Comparison of ENCODE assay signal across 14 cellular contexts in the genomic region with DNA sequence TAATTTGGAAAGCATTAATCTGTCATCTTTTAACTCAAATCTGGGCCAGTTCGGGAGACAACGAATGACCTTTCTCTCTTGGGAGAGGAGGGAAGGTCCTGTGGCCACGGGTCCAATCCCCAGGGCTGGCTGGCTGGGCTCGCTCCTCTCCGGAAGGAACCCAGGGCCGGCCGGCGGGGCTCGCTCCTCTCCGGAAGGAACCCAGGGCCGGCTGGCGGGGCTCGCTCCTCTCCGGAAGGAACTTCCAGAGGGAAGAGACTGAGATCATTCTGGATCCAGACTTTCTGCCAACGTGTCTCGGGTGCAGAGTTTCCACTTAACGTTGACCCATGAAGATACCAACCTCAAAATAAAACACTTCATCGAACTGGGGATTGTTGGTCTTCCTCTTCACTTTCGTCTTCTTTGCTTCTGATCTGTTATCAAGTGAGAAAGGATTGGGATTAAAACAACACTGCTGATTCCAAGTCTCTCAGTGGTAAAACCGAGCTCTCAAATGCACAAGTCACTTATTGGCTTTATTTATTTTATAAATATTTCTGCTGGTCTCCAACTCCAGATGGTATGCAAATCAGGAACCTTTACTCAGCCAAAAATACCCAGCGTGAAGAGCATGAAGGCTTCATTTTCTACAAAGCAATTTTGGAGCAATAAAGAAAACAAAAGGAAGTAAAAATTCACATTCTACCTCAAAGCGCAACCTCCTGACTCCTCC. TPM values are rescaled to one million over a fixed set of nuclear protein-coding genes. Genes with fewer than 3 reads are reported as not detected.
A peak's percentile ranks its signal among the peaks of the same experiment; 100 is the strongest.
DNase-seq lines count a peak whose midpoint lies in the region; ATAC-seq, FAIRE-seq and TF ChIP-seq lines count a peak whose summit lies in the region.
"Had no signal": no experiment of that assay in that cellular context is flagged by ENCODE, and none has a peak within 500 bp of the region (broad histone marks: within the 10 kb centered on the region; RNA-seq: fewer than 3 reads in every experiment).

No MANE protein-coding gene starts in this region.

- WGBS in heart left ventricle, 4 donors, result 45 to 53% (median 51%) methylated on average over 16 to 22 of the region's 22 CpGs
- 59 to 90% (median 82%) methylated on average over 22 of the region's 22 CpGs for WGBS in small intestine, 3 donors

- H3K9me3 ChIP-seq in ascending aorta, result no peaks in the 10 kb centered on the region
- H3K9me3 ChIP-seq in heart left ventricle, result no peaks in the 10 kb centered on the region
- H3K9me3 ChIP-seq in small intestine (ENCODE audit: control insufficient read depth, low read depth), result no peaks in the 10 kb centered on the region

- H3K36me3 ChIP-seq in GM23338 (ENCODE audit: insufficient read depth) (no peaks in the 10 kb centered on the region), ascending aorta (peaks cover 11 to 19% of the 10 kb centered on the region in 2 donors), heart left ventricle (peaks cover 0 to 54% (median 0%) of the 10 kb centered on the region in 9 donors), small intestine (ENCODE audit: control insufficient read depth in 2 of 2, insufficient read depth in 2 of 2, low read length in 2 of 2) (no peaks in the 10 kb centered on the region)

- H3K27ac Mint-ChIP-seq in GM23338, result 0 out of 2 replicates have a peak overlapping the region, but pooled peaks have one; percentile 24
- H3K27ac Mint-ChIP-seq: T-helper 2 cell treated with Interferon-gamma antibody and Interleukin-4, amounts not matched to agents 5 μg/mL and 100 μg/mL, for 36 hours had no signal

- H2AFZ ChIP-seq in GM23338, result no peak overlapping the region

- no peaks in the 10 kb centered on the region for H3F3A ChIP-seq in GM23338 (replicated peaks; ENCODE audit: low read depth)

- H3K4me1 Mint-ChIP-seq in GM23338, result peaks cover 11% of the 10 kb centered on the region

- peaks cover 5% of the 10 kb centered on the region for H3K27me3 Mint-ChIP-seq in GM23338 (ENCODE audit: insufficient read depth, low read depth, poor library complexity)

- in situ Hi-C loops in ACHN (cut with HindIII; ENCODE audit: low pct_ligation_motif_present, low pct_unique_long_range_greater_than_20kb, low sequenced_read_pairs), result no loop called here

- no peak for TF ChIP-seq CTCF in GM23338 (conservative IDR thresholded peaks at IDR 0.05; ENCODE audit: low read depth in 2 of 2)
- TF ChIP-seq CTCF in ascending aorta (IDR thresholded peaks at IDR 0.05), result no peak
- no peak for TF ChIP-seq CTCF in heart left ventricle (IDR thresholded peaks at IDR 0.05)

- intact Hi-C loops in ascending aorta (cut with DNase I), result no loop called here
- intact Hi-C loops in heart left ventricle (cut with DNase I), result no loop called here

- H3K4me2 ChIP-seq in GM23338, result no peak overlapping the region

- no peak for TF ChIP-seq POLR2A in heart left ventricle (IDR thresholded peaks at IDR 0.05)

- ATAC-seq in GM23338 (no peak; the same call in 2 of the 3 replicates), heart left ventricle (peak; percentile 25 to 66 (median 48)), HG02763 (IDR thresholded peaks at IDR 0.05; ENCODE audit: unreplicated experiment) (no peak)
- ATAC-seq: activated T-cell treated with anti-CD3 and anti-CD28 coated beads, Interleukin-2, amount 50 U/mL, for 4 hours had no signal

- H3K4me3 ChIP-seq in GM23338, result no peak overlapping the region
- H3K4me3 ChIP-seq in ascending aorta, result peak overlapping the region in 1 of 2 donors; percentile 34
- peak overlapping the region in 2 of 12 donors; percentile 1 to 16 for H3K4me3 ChIP-seq in heart left ventricle
- no peak overlapping the region for H3K4me3 ChIP-seq in small intestine (ENCODE audit: low read depth in 1 of 2, low read length in 2 of 2)

- H3K9me2 ChIP-seq in GM23338 (ENCODE audit: insufficient read depth), result no peaks in the 10 kb centered on the region

- no peak for FAIRE-seq in small intestine (lab: Jason Lieb, UNC)
- FAIRE-seq: endometrium had no signal

- H3K27me3 ChIP-seq in GM23338 (ENCODE audit: insufficient read depth) (no peaks in the 10 kb centered on the region), ascending aorta (no peaks in the 10 kb centered on the region), heart left ventricle (no peaks in the 10 kb centered on the region), small intestine (ENCODE audit: control insufficient read depth in 2 of 2, insufficient read depth in 2 of 2, low read length in 2 of 2) (no peaks in the 10 kb centered on the region)

- H3K4me3 Mint-ChIP-seq in GM23338, result no peak overlapping the region
- H3K4me3 Mint-ChIP-seq: activated T-cell treated with anti-CD3 and anti-CD28 coated beads, Interleukin-2, amount 50 U/mL, for 4 hours; T-helper 2 cell treated with Interferon-gamma antibody and Interleukin-4, amounts not matched to agents 5 μg/mL and 100 μg/mL, for 36 hours had no signal

- no peaks in the 10 kb centered on the region; the same call in 1 of the 2 replicates for H4K20me1 ChIP-seq in GM23338 (replicated peaks; ENCODE audit: insufficient read depth)

- H3K4me1 ChIP-seq in GM23338 (ENCODE audit: insufficient read depth) (no peaks in the 10 kb centered on the region), ascending aorta (peaks cover 0 to 29% of the 10 kb centered on the region in 2 donors), heart left ventricle (peaks cover 0 to 36% (median 26%) of the 10 kb centered on the region in 12 donors), small intestine (ENCODE audit: control insufficient read depth in 2 of 2, insufficient read depth in 1 of 2, low read depth in 1 of 2, low read length in 1 of 2) (peaks cover 0 to 2% of the 10 kb centered on the region in 2 donors)

- peaks cover 4% of the 10 kb centered on the region; the same call in 1 of the 2 replicates for H3K79me2 ChIP-seq in GM23338 (replicated peaks; ENCODE audit: insufficient read depth)

- H3K27ac ChIP-seq in GM23338 (ENCODE audit: low read depth), result no peak overlapping the region
- H3K27ac ChIP-seq in ascending aorta, result peak overlapping the region; percentile 70 to 75
- peak overlapping the region in 10 of 12 donors; percentile 4 to 63 (median 22) for H3K27ac ChIP-seq in heart left ventricle
- H3K27ac ChIP-seq in small intestine (ENCODE audit: low read depth in 1 of 2, low read length in 1 of 2), result peak overlapping the region; percentile 41 to 82

- H3K36me3 Mint-ChIP-seq in GM23338 (ENCODE audit: low read depth), result peaks cover 11% of the 10 kb centered on the region

- peaks cover 10% of the 10 kb centered on the region; the same call in 2 of the 3 replicates for H3K9me3 Mint-ChIP-seq in GM23338
- H3K9me3 Mint-ChIP-seq: activated T-cell treated with anti-CD3 and anti-CD28 coated beads, Interleukin-2, amount 50 U/mL, for 4 hours had no signal

- DNase-seq in GM23338 (ENCODE audit: low spot score), result no peak
- DNase-seq in ascending aorta (ENCODE audit: low spot score in 2 of 2), result no peak
- DNase-seq in heart left ventricle, result peak; percentile 62 to 80 (median 70)
- DNase-seq in small intestine, result no peak
- no peak for DNase-seq in stimulated activated CD4-positive, alpha-beta T cell treated with anti-CD3 and anti-CD28 coated beads, Interleukin-4, amount 100 ng/mL, for 24 hours
- DNase-seq in globus pallidus (ENCODE audit: low spot score), result no peak
- no peak for DNase-seq in ACHN
- DNase-seq: activated T-cell treated with anti-CD3 and anti-CD28 coated beads, Interleukin-2, amount 50 U/mL, for 4 hours; DMS153; NCI-H1105 had no signal

TF ChIP-seq in GM23338, 12 proteins besides CTCF, POLR2A, EP300 and RAD21:
- TF ChIP-seq, protein P1, sequence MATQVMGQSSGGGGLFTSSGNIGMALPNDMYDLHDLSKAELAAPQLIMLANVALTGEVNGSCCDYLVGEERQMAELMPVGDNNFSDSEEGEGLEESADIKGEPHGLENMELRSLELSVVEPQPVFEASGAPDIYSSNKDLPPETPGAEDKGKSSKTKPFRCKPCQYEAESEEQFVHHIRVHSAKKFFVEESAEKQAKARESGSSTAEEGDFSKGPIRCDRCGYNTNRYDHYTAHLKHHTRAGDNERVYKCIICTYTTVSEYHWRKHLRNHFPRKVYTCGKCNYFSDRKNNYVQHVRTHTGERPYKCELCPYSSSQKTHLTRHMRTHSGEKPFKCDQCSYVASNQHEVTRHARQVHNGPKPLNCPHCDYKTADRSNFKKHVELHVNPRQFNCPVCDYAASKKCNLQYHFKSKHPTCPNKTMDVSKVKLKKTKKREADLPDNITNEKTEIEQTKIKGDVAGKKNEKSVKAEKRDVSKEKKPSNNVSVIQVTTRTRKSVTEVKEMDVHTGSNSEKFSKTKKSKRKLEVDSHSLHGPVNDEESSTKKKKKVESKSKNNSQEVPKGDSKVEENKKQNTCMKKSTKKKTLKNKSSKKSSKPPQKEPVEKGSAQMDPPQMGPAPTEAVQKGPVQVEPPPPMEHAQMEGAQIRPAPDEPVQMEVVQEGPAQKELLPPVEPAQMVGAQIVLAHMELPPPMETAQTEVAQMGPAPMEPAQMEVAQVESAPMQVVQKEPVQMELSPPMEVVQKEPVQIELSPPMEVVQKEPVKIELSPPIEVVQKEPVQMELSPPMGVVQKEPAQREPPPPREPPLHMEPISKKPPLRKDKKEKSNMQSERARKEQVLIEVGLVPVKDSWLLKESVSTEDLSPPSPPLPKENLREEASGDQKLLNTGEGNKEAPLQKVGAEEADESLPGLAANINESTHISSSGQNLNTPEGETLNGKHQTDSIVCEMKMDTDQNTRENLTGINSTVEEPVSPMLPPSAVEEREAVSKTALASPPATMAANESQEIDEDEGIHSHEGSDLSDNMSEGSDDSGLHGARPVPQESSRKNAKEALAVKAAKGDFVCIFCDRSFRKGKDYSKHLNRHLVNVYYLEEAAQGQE (IDR thresholded peaks at IDR 0.05; ENCODE audit: unreplicated experiment), result no peak
- TF ChIP-seq POLR2AphosphoS5 (IDR thresholded peaks at IDR 0.05; ENCODE audit: low read depth), result no peak
- TF ChIP-seq ZNF114 (CRISPR knock-in tag; IDR thresholded peaks at IDR 0.05), result no peak
- no peak for TF ChIP-seq CREB1 (CRISPR knock-in tag; IDR thresholded peaks at IDR 0.05; ENCODE audit: low read depth)
- no peak for TF ChIP-seq NANOG (IDR thresholded peaks at IDR 0.05; ENCODE audit: borderline replicate concordance)

RNA-seq across cellular contexts. Expression of a gene that starts 53.3 kb away (rescaled TPM):
- total RNA-seq in GM23338 (2014; rRNA removed; shearing (Covaris generic)), result 1.5 TPM in 1 of 2 replicates, not detected in the other
- polyA plus RNA-seq in GM23338 (2016; fragmentation: Nextera tagmentation; extraction: Ambion mirVana) (0.12 and 0.44 TPM in 2 replicates), heart left ventricle (under 1 TPM; 0.15 to 0.18 TPM), small intestine (under 1 TPM in 2 of 3 donors, not detected in 1; 0.22 to 0.27 TPM)
- total RNA-seq in ascending aorta (4.8 TPM), heart left ventricle (1 to 10 TPM in 1 of 9 donors, under 1 TPM in 7, not detected in 1; 0.07 to 3.1 (median 0.43) TPM)
- total RNA-seq: H4 had no signal

Comparison
In these comparisons a context has a peak if more than half of its experiments do, and no peak if none do; other contexts are left out.
1. ATAC-seq: peak in heart left ventricle (4 of 4); none in GM23338 (single experiment) and HG02763 (single experiment).
2. DNase-seq: peak in heart left ventricle (5 of 5); none in GM23338 (single experiment), ascending aorta (0 of 2), small intestine (single experiment), stimulated activated CD4-positive, alpha-beta T cell treated with anti-CD3 and anti-CD28 coated beads, Interleukin-4, amount 100 ng/mL, for 24 hours (single experiment), globus pallidus (single experiment) and ACHN (single experiment).